ENCODE assay signal across 9 cellular contexts in genomic region chr6:89387516-89388222, GRCh38. TPM values are rescaled to one million over a fixed set of nuclear protein-coding genes. Genes with fewer than 3 reads are reported as not detected.
DNase-seq lines count a peak whose midpoint lies in the region; ATAC-seq and TF ChIP-seq lines count a peak whose summit lies in the region.
"Had no signal": no experiment of that assay in that cellular context is flagged by ENCODE, and none has a peak within 500 bp of the region (broad histone marks: within the 10 kb centered on the region; RNA-seq: fewer than 3 reads in every experiment).

No MANE protein-coding gene starts in this region.

- no peaks in the 10 kb centered on the region for H3K36me3 ChIP-seq in gastrocnemius medialis
- H3K36me3 ChIP-seq in WERI-Rb-1 = peaks cover 10% of the 10 kb centered on the region

- H3K4me1 ChIP-seq in gastrocnemius medialis = peaks cover 57 to 62% of the 10 kb centered on the region in 2 donors

- TF ChIP-seq CTCF in gastrocnemius medialis (IDR thresholded peaks at IDR 0.05 in 4 of 5, conservative IDR thresholded peaks at IDR 0.05 in 1 of 5) = no peak
- no peak for TF ChIP-seq CTCF in WERI-Rb-1 (IDR thresholded peaks at IDR 0.05; ENCODE audit: low read depth, low read length)

- intact Hi-C loops in gastrocnemius medialis (cut with DNase I; ENCODE audit: low total_unique reads) = no loop called here

- H3K4me3 ChIP-seq in gastrocnemius medialis = no peak overlapping the region
- no peak overlapping the region for H3K4me3 ChIP-seq in WERI-Rb-1 (ENCODE audit: low read depth, low read length)

- peak overlapping the region; percentile 75 to 86 (median 81) for H3K27ac ChIP-seq in gastrocnemius medialis
- no peak overlapping the region for H3K27ac ChIP-seq in WERI-Rb-1

- H3K27me3 ChIP-seq in gastrocnemius medialis (no peaks in the 10 kb centered on the region), WERI-Rb-1 (ENCODE audit: insufficient read depth, low read depth, severe bottlenecking) (no peaks in the 10 kb centered on the region)

- H3K9me3 ChIP-seq in gastrocnemius medialis (no peaks in the 10 kb centered on the region), WERI-Rb-1 (ENCODE audit: severe bottlenecking) (no peaks in the 10 kb centered on the region)

- TF ChIP-seq POLR2A in gastrocnemius medialis (IDR thresholded peaks at IDR 0.05) = no peak

- in situ Hi-C loops in gastrocnemius medialis (cut with MboI; ENCODE audit: low sequenced_read_pairs in 4 of 4) = no loop called here

- ATAC-seq in GM19025 (IDR thresholded peaks at IDR 0.05; ENCODE audit: low read depth, unreplicated experiment) = peak; percentile 96
- ATAC-seq in HG02623 (IDR thresholded peaks at IDR 0.05; ENCODE audit: unreplicated experiment) = peak; percentile 92
- ATAC-seq in HG03558 (IDR thresholded peaks at IDR 0.05; ENCODE audit: extremely low read depth, unreplicated experiment) = peak; percentile 88
- peak; percentile 39 to 48 for ATAC-seq in gastrocnemius medialis

- no peak for DNase-seq in gastrocnemius medialis
- no peak for DNase-seq in occipital lobe (lab: John Stamatoyannopoulos, UW)
- DNase-seq in activated CD8-positive, alpha-beta memory T cell treated with anti-CD3 and anti-CD28 coated beads, Interleukin-2, amount 50 U/mL, for 4 hours = no peak
- no peak for DNase-seq in SW 1271 (lab: John Stamatoyannopoulos, UW)
- no peak for DNase-seq in WERI-Rb-1
- DNase-seq: KG1 had no signal

RNA-seq across cellular contexts. Expression of gene RRAGD, which starts 24.4 kb away (rescaled TPM):
- total RNA-seq in gastrocnemius medialis (100 to 1,000 TPM in 2 of 4 donors, 10 to 100 TPM in 2; 53.6 to 173 (median 106) TPM), occipital lobe (99.2 TPM)

RNA-seq across cellular contexts. Expression of gene UBE2J1, which starts 35.1 kb away (rescaled TPM):
- 10 to 100 TPM; 10.5 to 15.1 (median 14.6) TPM for total RNA-seq in gastrocnemius medialis
- 62.5 TPM for total RNA-seq in occipital lobe

RNA-seq across cellular contexts. Expression of gene ANKRD6, which starts 45.3 kb away (rescaled TPM):
- total RNA-seq in gastrocnemius medialis (1 to 10 TPM; 1.6 to 6.8 (median 2.9) TPM), occipital lobe (33.8 TPM)

Comparison
In these comparisons a context has a peak if more than half of its experiments do, and no peak if none do; other contexts are left out.
1. ATAC-seq: peak in every context shown above with its lines; median percentile 96 in GM19025; 92 in HG02623; 88 in HG03558; 44 in gastrocnemius medialis.